ENCODE assay signal across 25 cellular contexts in genomic region chr10:121285797-121286196, GRCh38.
"Had no signal": no experiment of that assay in that cellular context is flagged by ENCODE, and none has a peak within 500 bp of the region (broad histone marks: within the 10 kb centered on the region; RNA-seq: fewer than 3 reads in every experiment).

No MANE protein-coding gene starts in this region.

- H3K4me3 Mint-ChIP-seq: memory B cell; natural killer cell; stimulated activated naive CD8-positive, alpha-beta T cell treated with anti-CD3 and anti-CD28 coated beads, Interleukin-15, amount 100 ng/mL, for 72 hours had no signal

- FAIRE-seq: endothelial cell of umbilical vein, kidney had no signal

- ATAC-seq: foreskin keratinocyte; gastroesophageal sphincter; natural killer cell; sciatic nerve; stimulated activated naive CD8-positive, alpha-beta T cell treated with anti-CD3 and anti-CD28 coated beads, Interleukin-15, amount 100 ng/mL, for 72 hours had no signal

- DNase-seq: dermis blood vessel endothelial cell; effector memory CD4-positive, alpha-beta T cell; foreskin keratinocyte; glutamatergic neuron; kidney; natural killer cell; occipital lobe; ovary; stimulated activated CD4-positive, alpha-beta T cell treated with anti-CD3 and anti-CD28 coated beads, Interleukin-12 subunit alpha, Interleukin-12 subunit beta, amount 100 ng/mL, for 4 hours; stimulated activated CD4-positive, alpha-beta T cell treated with anti-CD3 and anti-CD28 coated beads, Interleukin-1b, Interleukin-23, amount 100 ng/mL, for 48 hours; stimulated activated CD4-positive, alpha-beta T cell treated with anti-CD3 and anti-CD28 coated beads, Interleukin-4, amount 100 ng/mL, for 1 hour; stimulated activated CD8-positive, alpha-beta memory T cell treated with anti-CD3 and anti-CD28 coated beads, Interleukin-4, amount 100 ng/mL, for 48 hours; stimulated activated naive CD4-positive, alpha-beta T cell; stimulated activated naive CD8-positive, alpha-beta T cell treated with anti-CD3 and anti-CD28 coated beads, Interleukin-15, amount 100 ng/mL, for 72 hours; trophoblast cell had no signal

- H3K4me1 ChIP-seq: esophagus muscularis mucosa, gastroesophageal sphincter had no signal

- H3K9me3 Mint-ChIP-seq: natural killer cell; stimulated activated naive CD8-positive, alpha-beta T cell treated with anti-CD3 and anti-CD28 coated beads, Interleukin-15, amount 100 ng/mL, for 72 hours had no signal

- H3K27me3 ChIP-seq: esophagus muscularis mucosa, foreskin keratinocyte, gastroesophageal sphincter, ovary, right atrium auricular region, suprapubic skin had no signal

- H3K27ac ChIP-seq: coronary artery, esophagus muscularis mucosa, foreskin keratinocyte, gastroesophageal sphincter, ovary, right atrium auricular region, suprapubic skin had no signal

- H3K9me3 ChIP-seq: esophagus muscularis mucosa, gastroesophageal sphincter, ovary, right atrium auricular region, suprapubic skin had no signal

- H3K27me3 Mint-ChIP-seq: memory B cell; stimulated activated naive CD8-positive, alpha-beta T cell treated with anti-CD3 and anti-CD28 coated beads, Interleukin-15, amount 100 ng/mL, for 72 hours had no signal

- H3K27ac Mint-ChIP-seq: memory B cell; natural killer cell; stimulated activated naive CD8-positive, alpha-beta T cell treated with anti-CD3 and anti-CD28 coated beads, Interleukin-15, amount 100 ng/mL, for 72 hours had no signal

- H3K4me2 ChIP-seq: smooth muscle cell had no signal

- H3K36me3 Mint-ChIP-seq: memory B cell, natural killer cell had no signal

- H3K36me3 ChIP-seq: esophagus muscularis mucosa, gastroesophageal sphincter, ovary, right atrium auricular region, suprapubic skin had no signal

- H3K4me1 Mint-ChIP-seq: memory B cell; natural killer cell; stimulated activated naive CD8-positive, alpha-beta T cell treated with anti-CD3 and anti-CD28 coated beads, Interleukin-15, amount 100 ng/mL, for 72 hours had no signal

- H3K4me3 ChIP-seq: coronary artery, esophagus muscularis mucosa, gastroesophageal sphincter, lung, ovary, right atrium auricular region, smooth muscle cell, suprapubic skin had no signal
